ENCODE assay signal across 15 cellular contexts in the genomic region with DNA sequence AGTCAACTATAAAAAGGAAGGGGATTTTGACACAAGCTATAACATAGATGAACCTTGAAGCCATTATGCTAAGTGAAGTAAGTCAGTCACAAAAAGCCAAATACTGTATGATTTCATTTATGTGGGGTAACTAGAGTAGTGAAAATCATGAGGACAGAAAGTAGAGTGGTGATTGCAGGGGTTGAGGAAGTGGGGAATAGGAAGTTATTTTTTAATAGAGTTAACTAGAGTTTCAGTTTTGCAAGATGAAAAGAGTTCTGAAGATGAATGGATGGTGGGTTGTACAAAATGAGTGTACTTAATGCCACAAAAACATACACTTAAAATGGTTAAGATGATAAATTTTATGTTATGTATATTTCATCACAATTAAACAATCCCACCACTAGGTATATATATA.
DNase-seq lines count a peak whose midpoint lies in the region; ATAC-seq and TF ChIP-seq lines count a peak whose summit lies in the region.
"Had no signal": no experiment of that assay in that cellular context is flagged by ENCODE, and none has a peak within 500 bp of the region (broad histone marks: within the 10 kb centered on the region; RNA-seq: fewer than 3 reads in every experiment).

No MANE protein-coding gene starts in this region.

- H3K4me1 Mint-ChIP-seq in Caco-2 (ENCODE audit: low read depth, unreplicated experiment), result no peaks in the 10 kb centered on the region

- no peak overlapping the region for H3K27ac ChIP-seq in prostate gland
- H3K27ac ChIP-seq: breast epithelium, tibial artery had no signal

- CTCF ChIA-PET in Caco-2 (lab: Charles Lee), result no interaction called here

- ATAC-seq in GM18907 (IDR thresholded peaks at IDR 0.05; ENCODE audit: unreplicated experiment) (peak; percentile 99), GM21723 (IDR thresholded peaks at IDR 0.05; ENCODE audit: unreplicated experiment) (peak; percentile 79), HG03135 (IDR thresholded peaks at IDR 0.05; ENCODE audit: unreplicated experiment) (peak; percentile 97)
- ATAC-seq: activated CD4-positive, alpha-beta T cell treated with anti-CD3 and anti-CD28 coated beads for 36 hours had no signal

- H3K4me3 ChIP-seq in prostate gland (no peak overlapping the region), Caco-2 (ENCODE audit: low read depth, low read length) (no peak overlapping the region)
- H3K4me3 ChIP-seq: breast epithelium, tibial artery had no signal

- no peaks in the 10 kb centered on the region for H3K4me1 ChIP-seq in prostate gland (replicated peaks)
- H3K4me1 ChIP-seq in Caco-2, result no peaks in the 10 kb centered on the region
- H3K4me1 ChIP-seq: breast epithelium, tibial artery had no signal

- TF ChIP-seq POLR2A in prostate gland (IDR thresholded peaks at IDR 0.05), result no peak

- no peaks in the 10 kb centered on the region for H3K36me3 Mint-ChIP-seq in Caco-2 (ENCODE audit: insufficient read depth, unreplicated experiment)

- no peaks in the 10 kb centered on the region for H3K9me3 Mint-ChIP-seq in Caco-2 (ENCODE audit: unreplicated experiment)
- H3K9me3 Mint-ChIP-seq: activated T-helper 2 cell treated with anti-CD3 and anti-CD28 coated beads, Interferon-gamma antibody, Interleukin-2, Interleukin-4, amounts not matched to agents 10 μg/mL and 5 μg/mL and 100 μg/mL, durations not matched to agents 14 hours and 24 hours and 36 hours had no signal

- no TSS peak for BruUV-seq in Caco-2 (replicated peaks; lab: Mats Ljungman, UMichigan)

- intact Hi-C loops in prostate gland (cut with DNase I), result no loop called here
- intact Hi-C loops in Caco-2 (cut with micrococcal nuclease; ENCODE audit: unreplicated experiment), result no loop called here

- peak; percentile 84 for DNase-seq in SIG-M5 treated with dmso at 0.1 percent for 504 hours (lab: John Stamatoyannopoulos, UW; ENCODE audit: unreplicated experiment)
- no peak for DNase-seq in prostate gland (ENCODE audit: low spot score)
- DNase-seq in stimulated activated CD4-positive, alpha-beta T cell treated with anti-CD3 and anti-CD28 coated beads, Interleukin-15, amount 100 ng/mL, for 24 hours, result no peak
- no peak for DNase-seq in NCI-H2171 treated with DMSO at 0.1 percent for 48 hours (lab: John Stamatoyannopoulos, UW)
- DNase-seq in Caco-2, result no peak
- DNase-seq: activated CD4-positive, alpha-beta T cell treated with anti-CD3 and anti-CD28 coated beads for 36 hours; COR-L47; erythroblast; SK-N-SH; tibial artery had no signal

- POLR2A ChIA-PET in Caco-2 (lab: Charles Lee), result interaction anchor here (0.6 kb wide), 1 partner anchor 21 kb away, joined by 14 read pairs; no protein-coding TSS in a partner anchor

- H3K36me3 ChIP-seq in prostate gland, result no peaks in the 10 kb centered on the region
- no peaks in the 10 kb centered on the region for H3K36me3 ChIP-seq in Caco-2 (ENCODE audit: control insufficient read depth, insufficient read depth, low read length)
- H3K36me3 ChIP-seq: breast epithelium, tibial artery had no signal

- H3K4me3 Mint-ChIP-seq in Caco-2 (ENCODE audit: unreplicated experiment), result no peak overlapping the region
- H3K4me3 Mint-ChIP-seq: activated CD4-positive, alpha-beta T cell treated with anti-CD3 and anti-CD28 coated beads for 36 hours had no signal

- no peak overlapping the region for H3K27ac Mint-ChIP-seq in Caco-2 (ENCODE audit: unreplicated experiment)
- H3K27ac Mint-ChIP-seq: activated CD4-positive, alpha-beta T cell treated with anti-CD3 and anti-CD28 coated beads for 36 hours; activated T-helper 2 cell treated with anti-CD3 and anti-CD28 coated beads, Interferon-gamma antibody, Interleukin-2, Interleukin-4, amounts not matched to agents 10 μg/mL and 5 μg/mL and 100 μg/mL, durations not matched to agents 14 hours and 24 hours and 36 hours had no signal

- TF ChIP-seq CTCF in prostate gland (IDR thresholded peaks at IDR 0.05), result no peak
- TF ChIP-seq CTCF in Caco-2 (IDR thresholded peaks at IDR 0.05; ENCODE audit: insufficient read depth in 1 of 2, low read depth in 1 of 2, low read length in 1 of 2, severe bottlenecking in 1 of 2, unreplicated experiment in 1 of 2), result no peak

- no peaks in the 10 kb centered on the region for H3K9me3 ChIP-seq in prostate gland
- no peaks in the 10 kb centered on the region for H3K9me3 ChIP-seq in Caco-2
- H3K9me3 ChIP-seq: breast epithelium, SK-N-SH, tibial artery had no signal

- H3K27me3 Mint-ChIP-seq in Caco-2 (ENCODE audit: insufficient read depth, unreplicated experiment), result peaks cover 3% of the 10 kb centered on the region

- H3K27me3 ChIP-seq in prostate gland (replicated peaks; ENCODE audit: insufficient read depth), result no peaks in the 10 kb centered on the region
- H3K27me3 ChIP-seq in Caco-2 (replicated peaks; ENCODE audit: control insufficient read depth, insufficient read depth, low read length), result no peaks in the 10 kb centered on the region
- H3K27me3 ChIP-seq: breast epithelium, tibial artery had no signal
